ENCODE assay signal across 8 cellular contexts in the genomic region with DNA sequence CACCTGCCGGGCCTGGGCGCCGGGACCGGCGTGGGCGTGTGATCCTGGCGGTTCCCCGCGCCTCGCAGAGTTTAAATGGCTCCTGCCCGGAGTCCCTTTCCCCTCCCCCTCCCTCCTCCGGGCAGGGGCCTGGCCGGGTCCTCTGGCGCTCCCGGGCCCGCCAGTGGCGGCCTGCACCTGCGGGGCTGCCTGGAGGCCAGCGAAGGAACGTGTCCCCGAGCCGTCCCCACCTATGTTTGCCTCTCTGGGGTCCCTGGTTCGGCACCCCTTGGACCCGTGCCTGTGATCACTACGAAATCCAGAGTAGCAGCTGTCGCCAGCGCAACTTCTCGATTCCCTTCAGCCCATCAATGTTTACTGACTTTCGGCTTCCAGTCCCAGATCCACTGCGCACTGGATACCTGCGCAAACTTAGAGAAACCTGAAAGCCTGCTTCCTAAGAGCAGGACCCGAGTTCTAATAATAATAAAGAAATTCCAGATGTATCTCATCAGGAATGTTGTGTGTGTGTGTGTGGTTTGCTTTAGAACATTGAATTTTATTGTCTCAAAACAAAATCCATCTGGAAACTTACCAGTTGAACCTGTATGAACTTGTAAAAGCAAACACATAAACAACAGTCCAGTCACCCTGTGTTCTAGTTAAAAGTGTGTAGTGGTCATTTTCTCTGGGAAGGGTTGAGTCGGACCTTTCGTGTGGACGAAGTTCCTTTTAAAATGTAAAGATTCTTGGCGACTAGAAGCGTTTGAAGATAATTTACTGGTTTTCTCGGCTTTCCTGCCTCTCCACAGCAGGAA. TPM values are rescaled to one million over a fixed set of nuclear protein-coding genes. Genes with fewer than 3 reads are reported as not detected.
DNase-seq lines count a peak whose midpoint lies in the region; ATAC-seq and TF ChIP-seq lines count a peak whose summit lies in the region.

No MANE protein-coding gene starts in this region.

- TF ChIP-seq CTCF in gastroesophageal sphincter (IDR thresholded peaks at IDR 0.05) (no peak), progenitor cell of endocrine pancreas (IDR thresholded peaks at IDR 0.05; ENCODE audit: unreplicated experiment) (no peak), OCI-LY7 (conservative IDR thresholded peaks at IDR 0.05; ENCODE audit: low read length) (no peak)

- no TSS peak for BruUV-seq in OCI-LY7 (replicated peaks; lab: Mats Ljungman, UMichigan)

- H3K36me3 Mint-ChIP-seq in progenitor cell of endocrine pancreas (ENCODE audit: insufficient read depth), result no peaks in the 10 kb centered on the region

- peaks cover 15% of the 10 kb centered on the region for H3K4me1 Mint-ChIP-seq in progenitor cell of endocrine pancreas (ENCODE audit: low read depth)

- H3K4me3 ChIP-seq in SJCRH30 (peak overlapping the region; percentile 37), gastroesophageal sphincter (peak overlapping the region; percentile 46 to 58), OCI-LY7 (ENCODE audit: low read depth, low read length, poor library complexity, severe bottlenecking) (no peak overlapping the region)

- no peaks in the 10 kb centered on the region for H3K79me2 ChIP-seq in OCI-LY7 (ENCODE audit: insufficient read depth, low read depth, low read length)

- no peaks in the 10 kb centered on the region for H3K9me2 ChIP-seq in OCI-LY7 (ENCODE audit: insufficient read depth, low read length)

- no peak overlapping the region for H2AFZ ChIP-seq in OCI-LY7 (ENCODE audit: low read length)

- peak overlapping the region; percentile 95 for H3K27ac Mint-ChIP-seq in progenitor cell of endocrine pancreas

- no peak overlapping the region for H3K4me2 ChIP-seq in OCI-LY7 (ENCODE audit: low read length)

- DNase-seq in SJCRH30 (no peak), progenitor cell of endocrine pancreas (ENCODE audit: low spot score, unreplicated experiment) (no peak), A172 (ENCODE audit: low spot score) (no peak), OCI-LY7 (ENCODE audit: low spot score) (no peak)

- no peaks in the 10 kb centered on the region for H3K27me3 Mint-ChIP-seq in progenitor cell of endocrine pancreas

- intact Hi-C loops in OCI-LY7 (cut with micrococcal nuclease; ENCODE audit: unreplicated experiment), result no loop called here

- no peak for ATAC-seq in gastroesophageal sphincter
- no peak for ATAC-seq in HG02642 (IDR thresholded peaks at IDR 0.05; ENCODE audit: poor library complexity, unreplicated experiment)
- ATAC-seq in HG03045 (IDR thresholded peaks at IDR 0.05; ENCODE audit: unreplicated experiment), result no peak

- no peaks in the 10 kb centered on the region for H3K36me3 ChIP-seq in ES-I3 (ENCODE audit: insufficient read depth, low read length)
- H3K36me3 ChIP-seq in SJCRH30, result no peaks in the 10 kb centered on the region
- H3K36me3 ChIP-seq in gastroesophageal sphincter, result no peaks in the 10 kb centered on the region
- no peaks in the 10 kb centered on the region for H3K36me3 ChIP-seq in OCI-LY7 (ENCODE audit: insufficient read depth, low read length)

- H3K9me3 ChIP-seq in ES-I3 (ENCODE audit: control insufficient read depth, insufficient read depth, low read length), result no peaks in the 10 kb centered on the region
- no peaks in the 10 kb centered on the region for H3K9me3 ChIP-seq in SJCRH30 (replicated peaks)
- H3K9me3 ChIP-seq in gastroesophageal sphincter, result no peaks in the 10 kb centered on the region
- no peaks in the 10 kb centered on the region for H3K9me3 ChIP-seq in OCI-LY7 (ENCODE audit: low read length)

- H3K4me1 ChIP-seq in ES-I3 (ENCODE audit: insufficient read depth, low read length) (peaks cover 21% of the 10 kb centered on the region), SJCRH30 (no peaks in the 10 kb centered on the region), gastroesophageal sphincter (peaks cover 0 to 14% (median 0%) of the 10 kb centered on the region in 3 donors), OCI-LY7 (ENCODE audit: insufficient read depth, low read length, poor library complexity, severe bottlenecking) (no peaks in the 10 kb centered on the region)

- TF ChIP-seq EP300 in gastroesophageal sphincter (IDR thresholded peaks at IDR 0.05), result no peak

- WGBS in gastroesophageal sphincter (ENCODE audit: low coverage in 1 of 2), 2 donors, result 15 to 22% methylated on average over 8 to 10 of the region's 38 CpGs

- H3K27ac ChIP-seq in SJCRH30, result no peak overlapping the region
- H3K27ac ChIP-seq in gastroesophageal sphincter, result no peak overlapping the region
- H3K27ac ChIP-seq in OCI-LY7 (ENCODE audit: low read depth, low read length, poor library complexity, severe bottlenecking), result no peak overlapping the region

- no peaks in the 10 kb centered on the region for H4K20me1 ChIP-seq in OCI-LY7 (ENCODE audit: insufficient read depth, low read length)

- TF ChIP-seq POLR2A in gastroesophageal sphincter (IDR thresholded peaks at IDR 0.05), result no peak

- H3K4me3 Mint-ChIP-seq in progenitor cell of endocrine pancreas (ENCODE audit: low read depth), result peak overlapping the region; percentile 82

- peak overlapping the region; percentile 61 for H3K9ac ChIP-seq in ES-I3 (ENCODE audit: low read depth, low read length)

- no peaks in the 10 kb centered on the region for H3K27me3 ChIP-seq in SJCRH30
- peaks cover 25% of the 10 kb centered on the region for H3K27me3 ChIP-seq in gastroesophageal sphincter

- H3K9me3 Mint-ChIP-seq in progenitor cell of endocrine pancreas (ENCODE audit: low read depth), result no peaks in the 10 kb centered on the region

- CTCF ChIA-PET in OCI-LY7 (lab: Charles Lee; ENCODE audit: unreplicated experiment), result no interaction called here

- POLR2A ChIA-PET in OCI-LY7 (lab: Charles Lee), result no interaction called here

RNA-seq across cellular contexts. Expression of a gene that starts 0.8 kb away (rescaled TPM):
- 0.57 and 0.84 TPM in 2 replicates for total RNA-seq in SJCRH30 (2014; rRNA removed; shearing (Covaris generic))
- total RNA-seq in gastroesophageal sphincter (1 to 10 TPM in 3 of 4 donors, under 1 TPM in 1; 0.67 to 2.3 (median 1.6) TPM), progenitor cell of endocrine pancreas (10.5 and 10.6 TPM in 2 replicates), OCI-LY7 (2022) (not detected in 2 replicates)
- 1.4 and 2.8 TPM in 2 replicates for total RNA-seq in A172 (2014; rRNA removed; shearing (Covaris generic))
- not detected in 2 replicates for total RNA-seq in OCI-LY7 (2014; rRNA removed; shearing (Covaris generic))

RNA-seq across cellular contexts. Expression of a gene that starts 21.4 kb away (rescaled TPM):
- not detected in 2 replicates for total RNA-seq in SJCRH30 (2014; rRNA removed; shearing (Covaris generic))
- not detected for total RNA-seq in gastroesophageal sphincter
- total RNA-seq in progenitor cell of endocrine pancreas, result 6.3 and 7.1 TPM in 2 replicates
- total RNA-seq in A172 (2014; rRNA removed; shearing (Covaris generic)), result 0.98 and 1.4 TPM in 2 replicates
- not detected in 2 replicates for total RNA-seq in OCI-LY7 (2014; rRNA removed; shearing (Covaris generic))
- not detected in 2 replicates for total RNA-seq in OCI-LY7 (2022)
